ENCODE assay signal across 1 cellular context in genomic region chr10:33214174-33214573, GRCh38.
TF ChIP-seq lines count a peak whose summit lies in the region.

No MANE protein-coding gene starts in this region.

TF ChIP-seq in GM12878, 131 proteins besides CTCF, POLR2A, EP300 and RAD21 (continued from another document):
- TF ChIP-seq RELB (IDR thresholded peaks at IDR 0.05; ENCODE audit: low read depth) (peak; percentile 36; the same call in 1 of the 2 replicates), MEF2B (IDR thresholded peaks at IDR 0.05; ENCODE audit: partially characterized antibody, poor library complexity, severe bottlenecking) (peak; percentile 73), ZNF622 (IDR thresholded peaks at IDR 0.05) (no peak), RELA (IDR thresholded peaks at IDR 0.05; ENCODE audit: borderline replicate concordance, partially characterized antibody) (no peak), RFX5 (IDR thresholded peaks at IDR 0.05; ENCODE audit: low read depth, low read length) (peak; percentile 84)
